ENCODE assay signal across 7 cellular contexts in the genomic region with DNA sequence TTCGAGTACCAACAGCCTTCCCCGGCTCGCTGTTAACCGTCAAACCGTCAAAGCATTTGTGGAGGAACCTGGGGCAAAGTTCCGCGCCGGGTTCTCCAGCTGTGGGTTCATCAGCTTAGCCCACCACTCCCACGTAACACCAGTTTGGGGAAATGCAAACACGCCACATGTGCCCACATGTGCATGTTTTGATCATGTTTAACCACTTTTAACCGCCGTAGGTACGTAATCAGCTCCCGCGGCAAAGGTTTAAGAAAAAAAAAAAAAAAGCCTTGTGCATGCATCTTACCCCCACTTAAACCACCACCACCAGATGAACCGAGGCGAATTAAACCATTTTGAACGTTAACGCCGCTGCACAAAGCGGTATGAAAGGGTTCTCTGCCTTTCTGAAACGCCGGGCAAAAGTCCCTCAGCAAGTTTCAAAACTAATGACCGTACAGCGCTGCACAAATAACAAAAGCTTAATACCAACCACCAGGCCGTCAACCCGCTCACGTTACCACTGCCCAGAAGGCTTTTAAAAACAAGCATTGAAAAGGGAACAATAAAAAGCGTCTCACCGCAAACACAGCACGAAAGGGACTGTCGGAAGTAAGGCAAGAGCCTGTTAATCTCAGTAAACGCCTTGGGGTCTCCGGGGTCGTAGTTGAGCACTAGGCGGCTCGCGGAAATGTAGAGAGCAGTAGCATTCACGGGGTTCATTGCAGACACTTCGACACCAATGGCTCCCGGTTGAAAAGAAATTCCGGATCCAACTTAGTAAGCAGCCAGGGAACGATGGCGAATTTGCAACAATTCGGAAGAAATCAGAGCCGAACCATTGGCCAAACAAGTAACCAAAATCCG. TPM values are rescaled to one million over a fixed set of nuclear protein-coding genes. Genes with fewer than 3 reads are reported as not detected.
DNase-seq lines count a peak whose midpoint lies in the region; ATAC-seq and TF ChIP-seq lines count a peak whose summit lies in the region.

No MANE protein-coding gene starts in this region.

- H3K4me3 ChIP-seq in RWPE2 (ENCODE audit: severe bottlenecking), result peak overlapping the region; percentile 89
- H3K4me3 ChIP-seq in gastrocnemius medialis, result peak overlapping the region; percentile 84 to 95 (median 92)

- ATAC-seq in RWPE2 (ENCODE audit: low read depth) (no peak), gastrocnemius medialis (no peak)

- intact Hi-C loops in cardiac septum (cut with DNase I), result loop anchor here (5.0 to 10.0 kb wide), 4 partner anchors 50 to 668 kb away; a partner anchor contains a TSS
- intact Hi-C loops in gastrocnemius medialis (cut with DNase I; ENCODE audit: low total_unique reads), result loop anchor here (5.0 kb wide), 3 partner anchors 227 to 967 kb away; a partner anchor contains a TSS

- DNase-seq in HEK293T (ENCODE audit: extremely low spot score) (no peak), RWPE2 (ENCODE audit: low spot score) (no peak), cardiac septum (ENCODE audit: low spot score) (peak; percentile 80), gastrocnemius medialis (no peak), epidermal melanocyte (ENCODE audit: insufficient read length, low spot score) (no peak), GDM1 (lab: John Stamatoyannopoulos, UW) (no peak)
- peak; percentile 63 for DNase-seq in activated naive CD4-positive, alpha-beta T cell treated with anti-CD3 and anti-CD28 coated beads, Interleukin-2, amount 50 U/mL, for 16 hours

- TF ChIP-seq POLR2A in gastrocnemius medialis (IDR thresholded peaks at IDR 0.05), result no peak

- peak overlapping the region; percentile 95 for H3K27ac ChIP-seq in RWPE2 (ENCODE audit: poor library complexity, severe bottlenecking)
- H3K27ac ChIP-seq in gastrocnemius medialis, result peak overlapping the region; percentile 91 to 100 (median 100)

- CTCF ChIA-PET in HEK293T (lab: Yijun Ruan, JAX), result no interaction called here

- POLR2A ChIA-PET in HEK293T (lab: Yijun Ruan, JAX), result interaction anchor here (0.8 to 2.2 kb wide), 6 partner anchors 9 to 558 kb away, joined by 3 to 27 read pairs (median 5); a partner anchor contains a TSS

- in situ Hi-C loops in gastrocnemius medialis (cut with MboI; ENCODE audit: low sequenced_read_pairs in 4 of 4), result loop anchor here in 1 of 4 donors (10.0 kb wide), 1 partner anchor 50 kb away; no protein-coding TSS in a partner anchor

- H3K9me3 ChIP-seq in RWPE2 (ENCODE audit: severe bottlenecking) (peaks cover 2% of the 10 kb centered on the region), gastrocnemius medialis (no peaks in the 10 kb centered on the region)

- H3K36me3 ChIP-seq in RWPE2 (ENCODE audit: low read depth), result peaks cover 5% of the 10 kb centered on the region; the same call in 1 of the 2 replicates
- no peaks in the 10 kb centered on the region for H3K36me3 ChIP-seq in gastrocnemius medialis

- H3K27me3 ChIP-seq in RWPE2 (ENCODE audit: insufficient read depth, poor library complexity, severe bottlenecking) (no peaks in the 10 kb centered on the region), gastrocnemius medialis (no peaks in the 10 kb centered on the region)

- H3K4me1 ChIP-seq in RWPE2 (ENCODE audit: insufficient read depth, poor library complexity, severe bottlenecking), result peaks cover 17% of the 10 kb centered on the region
- H3K4me1 ChIP-seq in gastrocnemius medialis, result peaks cover 45 to 58% of the 10 kb centered on the region in 2 donors

- TF ChIP-seq CTCF in RWPE2 (IDR thresholded peaks at IDR 0.05; ENCODE audit: poor library complexity, severe bottlenecking) (no peak), gastrocnemius medialis (IDR thresholded peaks at IDR 0.05 in 4 of 5, conservative IDR thresholded peaks at IDR 0.05 in 1 of 5) (no peak)

TF ChIP-seq in HEK293T, 16 proteins besides CTCF, POLR2A, EP300 and RAD21:
- TF ChIP-seq CTBP1 (IDR thresholded peaks at IDR 0.05; ENCODE audit: borderline replicate concordance), result no peak
- peak; percentile 77; the same call in 1 of the 2 replicates for TF ChIP-seq ZNF384 (IDR thresholded peaks at IDR 0.05)
- TF ChIP-seq FOXA1 (IDR thresholded peaks at IDR 0.05), result no peak
- TF ChIP-seq HDGF (IDR thresholded peaks at IDR 0.05; ENCODE audit: borderline replicate concordance), result no peak
- TF ChIP-seq BHLHE40 (IDR thresholded peaks at IDR 0.05; ENCODE audit: borderline replicate concordance), result no peak

RNA-seq across cellular contexts. Expression of a gene that starts 1.5 kb away (rescaled TPM):
- total RNA-seq in cardiac septum (20.0 TPM), gastrocnemius medialis (10 to 100 TPM; 18.2 to 34.7 (median 23.6) TPM)

RNA-seq across cellular contexts. Expression of a gene that starts 55.5 kb away (rescaled TPM):
- total RNA-seq in cardiac septum, result 91.3 TPM
- total RNA-seq in gastrocnemius medialis, result 10 to 100 TPM; 29.8 to 41.4 (median 37.9) TPM

Comparison
In these comparisons a context has a peak if more than half of its experiments do, and no peak if none do; other contexts are left out.
1. DNase-seq: peak in activated naive CD4-positive, alpha-beta T cell treated with anti-CD3 and anti-CD28 coated beads, Interleukin-2, amount 50 U/mL, for 16 hours (single experiment) and cardiac septum (single experiment); none in HEK293T (single experiment), RWPE2 (single experiment), gastrocnemius medialis (0 of 2), epidermal melanocyte (single experiment) and GDM1 (single experiment).